1 cellular context compared by ENCODE assay signal in genomic region chr6:85456782-85457181, GRCh38.
TF ChIP-seq lines count a peak whose summit lies in the region.

No MANE protein-coding gene starts in this region.

TF ChIP-seq in IMR-90, 13 proteins besides CTCF, POLR2A, EP300 and RAD21:
- TF ChIP-seq RFX5 (IDR thresholded peaks at IDR 0.05; ENCODE audit: low read depth, low read length) = no peak
- no peak for TF ChIP-seq CEBPB (IDR thresholded peaks at IDR 0.05; ENCODE audit: low read depth, low read length)
- no peak for TF ChIP-seq FOS (IDR thresholded peaks at IDR 0.05; ENCODE audit: low read depth, low read length)
- TF ChIP-seq SMC3 (IDR thresholded peaks at IDR 0.05; ENCODE audit: low read depth, low read length) = no peak
- TF ChIP-seq CHD1 (IDR thresholded peaks at IDR 0.05; ENCODE audit: low read depth, low read length) = no peak
- TF ChIP-seq MAFK (IDR thresholded peaks at IDR 0.05; ENCODE audit: low read depth, low read length) = no peak
- no peak for TF ChIP-seq MAZ (IDR thresholded peaks at IDR 0.05; ENCODE audit: borderline replicate concordance, low read depth, low read length)
- TF ChIP-seq, protein P1, sequence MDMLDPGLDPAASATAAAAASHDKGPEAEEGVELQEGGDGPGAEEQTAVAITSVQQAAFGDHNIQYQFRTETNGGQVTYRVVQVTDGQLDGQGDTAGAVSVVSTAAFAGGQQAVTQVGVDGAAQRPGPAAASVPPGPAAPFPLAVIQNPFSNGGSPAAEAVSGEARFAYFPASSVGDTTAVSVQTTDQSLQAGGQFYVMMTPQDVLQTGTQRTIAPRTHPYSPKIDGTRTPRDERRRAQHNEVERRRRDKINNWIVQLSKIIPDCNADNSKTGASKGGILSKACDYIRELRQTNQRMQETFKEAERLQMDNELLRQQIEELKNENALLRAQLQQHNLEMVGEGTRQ (IDR thresholded peaks at IDR 0.05; ENCODE audit: low read depth, low read length) = no peak
- no peak for TF ChIP-seq BHLHE40 (IDR thresholded peaks at IDR 0.05; ENCODE audit: low read depth, low read length)
- no peak for TF ChIP-seq RCOR1 (IDR thresholded peaks at IDR 0.05; ENCODE audit: insufficient replicate concordance, low read length)
- no peak for TF ChIP-seq NFE2L2 (IDR thresholded peaks at IDR 0.05; ENCODE audit: low read depth, low read length)
TF ChIP-seq in IMR-90: peak in this region for 0.
